ENCODE assay signal across 17 cellular contexts in the genomic region with DNA sequence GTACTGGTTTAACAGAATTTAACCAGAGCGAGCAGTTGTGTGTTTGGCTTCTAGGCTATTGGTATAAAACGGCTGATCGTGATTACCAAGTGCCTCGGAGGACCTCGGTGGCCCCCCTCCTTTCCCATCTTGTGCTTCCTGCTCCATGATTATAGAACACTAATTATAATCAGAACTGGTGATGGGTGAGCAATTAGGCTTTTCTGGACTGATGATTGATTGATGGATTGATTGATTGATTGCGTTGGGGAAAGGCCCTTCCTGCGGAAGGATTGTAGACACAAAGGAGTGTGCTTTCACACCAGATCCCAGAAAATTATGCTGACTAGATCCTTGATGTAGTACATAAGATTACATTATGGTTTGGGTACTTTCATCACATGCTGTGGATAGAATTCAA. TPM values are rescaled to one million over a fixed set of nuclear protein-coding genes. Genes with fewer than 3 reads are reported as not detected.
DNase-seq lines count a peak whose midpoint lies in the region; ATAC-seq, FAIRE-seq and TF ChIP-seq lines count a peak whose summit lies in the region.
"Had no signal": no experiment of that assay in that cellular context is flagged by ENCODE, and none has a peak within 500 bp of the region (broad histone marks: within the 10 kb centered on the region; RNA-seq: fewer than 3 reads in every experiment).

No MANE protein-coding gene starts in this region.

- ATAC-seq in T-helper 17 cell = no peak
- ATAC-seq: A549, GM12878 had no signal

- intact Hi-C loops in kidney (cut with DNase I) = no loop called here

- H2AFZ ChIP-seq in Loucy (ENCODE audit: low read length) (no peak overlapping the region), neural cell (ENCODE audit: low read depth, low read length) (no peak overlapping the region)

- no peak overlapping the region for H3K4me3 Mint-ChIP-seq in T-helper 17 cell
- H3K4me3 Mint-ChIP-seq: B cell; CD4-positive, CD25-positive, alpha-beta regulatory T cell had no signal

- H3K36me3 Mint-ChIP-seq in T-helper 17 cell (ENCODE audit: low read depth) = peaks cover 3% of the 10 kb centered on the region
- H3K36me3 Mint-ChIP-seq: CD4-positive, CD25-positive, alpha-beta regulatory T cell had no signal

- TF ChIP-seq CTCF in Loucy (conservative IDR thresholded peaks at IDR 0.05; ENCODE audit: low read length) = no peak
- no peak for TF ChIP-seq CTCF in neural cell (IDR thresholded peaks at IDR 0.05; ENCODE audit: poor library complexity, severe bottlenecking)
- TF ChIP-seq CTCF in kidney (IDR thresholded peaks at IDR 0.05; ENCODE audit: borderline replicate concordance, extremely low read depth, insufficient read depth) = no peak

- H3K27ac ChIP-seq in BLaER1 treated with 17β-estradiol and CSF1 and Interleukin-3, amounts not matched to agents 10 nM and 100 nM = no peak overlapping the region
- peak overlapping the region; percentile 27 for H3K27ac ChIP-seq in neural cell (ENCODE audit: low read length)
- no peak overlapping the region for H3K27ac ChIP-seq in kidney (ENCODE audit: low read depth in 2 of 2, low read length in 2 of 2)
- H3K27ac ChIP-seq: A549, KMS-11 had no signal

- TF ChIP-seq EP300 in neural cell (conservative IDR thresholded peaks at IDR 0.05; ENCODE audit: poor library complexity, severe bottlenecking) = peak; percentile 60

- peak overlapping the region; percentile 29 for H3K27ac Mint-ChIP-seq in T-helper 17 cell
- H3K27ac Mint-ChIP-seq: B cell; CD4-positive, CD25-positive, alpha-beta regulatory T cell had no signal

- DNase-seq in T-helper 17 cell = no peak
- no peak for DNase-seq in HPDE6-E6E7 (ENCODE audit: extremely low spot score)
- no peak for DNase-seq in kidney
- no peak for DNase-seq in pons (ENCODE audit: low spot score)
- DNase-seq: CD4-positive, CD25-positive, alpha-beta regulatory T cell; IMR-90; NCI-H2081 treated with DMSO at 0.1 percent for 48 hours; OCI-M1; Right ventricle myocardium superior had no signal

- H3K79me2 ChIP-seq in Loucy (ENCODE audit: insufficient read depth, low read length) = peaks cover 100% of the 10 kb centered on the region
- peaks cover 81% of the 10 kb centered on the region for H3K79me2 ChIP-seq in neural cell (replicated peaks; ENCODE audit: insufficient read depth, low read length)

- peaks cover 0 to 8% (median 0%) of the 10 kb centered on the region in 11 experiments; a peak in 2 of 22 replicates for H3K36me3 ChIP-seq in BLaER1 treated with 17β-estradiol and CSF1 and Interleukin-3, amounts not matched to agents 10 nM and 100 nM
- H3K36me3 ChIP-seq in Loucy (ENCODE audit: insufficient read depth, low read length) (peaks cover 16% of the 10 kb centered on the region; the same call in 1 of the 2 replicates), neural cell (ENCODE audit: insufficient read depth, low read length) (no peaks in the 10 kb centered on the region), kidney (ENCODE audit: control insufficient read depth in 1 of 2, insufficient read depth in 2 of 2, low read length in 2 of 2) (no peaks in the 10 kb centered on the region)
- H3K36me3 ChIP-seq: HAP-1 had no signal

- H3K9me2 ChIP-seq in Loucy (replicated peaks; ENCODE audit: low read depth, low read length) (no peaks in the 10 kb centered on the region), neural cell (ENCODE audit: insufficient read depth, low read length) (no peaks in the 10 kb centered on the region)

- peaks cover 24% of the 10 kb centered on the region for H3K27me3 Mint-ChIP-seq in T-helper 17 cell

- no peaks in the 10 kb centered on the region for H3F3A ChIP-seq in Loucy (ENCODE audit: low read depth)
- H3F3A ChIP-seq in neural cell (ENCODE audit: insufficient read depth, low read length, poor library complexity, severe bottlenecking) = peaks cover 3% of the 10 kb centered on the region

- TF ChIP-seq RAD21 in neural cell (conservative IDR thresholded peaks at IDR 0.05) = no peak

- H3K9ac ChIP-seq in BLaER1 treated with 17β-estradiol and CSF1 and Interleukin-3, amounts not matched to agents 10 nM and 100 nM = no peak overlapping the region
- H3K9ac ChIP-seq in Loucy (ENCODE audit: low read depth, low read length, poor library complexity, severe bottlenecking) (peak overlapping the region; percentile 14), neural cell (ENCODE audit: low read length) (peak overlapping the region; percentile 30), kidney (ENCODE audit: low read length in 2 of 2) (no peak overlapping the region)
- H3K9ac ChIP-seq: KMS-11 had no signal

- peak overlapping the region in 7 of 11 experiments; percentile 18 to 94 (median 37); a peak in 12 of 22 replicates for H3K4me2 ChIP-seq in BLaER1 treated with 17β-estradiol and CSF1 and Interleukin-3, amounts not matched to agents 10 nM and 100 nM
- peak overlapping the region; percentile 88 for H3K4me2 ChIP-seq in Loucy (ENCODE audit: low read depth, low read length, poor library complexity, severe bottlenecking)
- peak overlapping the region; percentile 45 for H3K4me2 ChIP-seq in neural cell (ENCODE audit: low read length)
- H3K4me2 ChIP-seq: A549, KMS-11 had no signal

- peaks cover 45% of the 10 kb centered on the region for H3K4me1 Mint-ChIP-seq in T-helper 17 cell

- H3K4me3 ChIP-seq in BLaER1 treated with 17β-estradiol and CSF1 and Interleukin-3, amounts not matched to agents 10 nM and 100 nM = no peak overlapping the region
- H3K4me3 ChIP-seq in Loucy (ENCODE audit: low read length, poor library complexity, severe bottlenecking) = peak overlapping the region; percentile 81
- peak overlapping the region; percentile 50 for H3K4me3 ChIP-seq in neural cell (ENCODE audit: low read length)
- H3K4me3 ChIP-seq in kidney (ENCODE audit: low read length in 2 of 2) = no peak overlapping the region
- H3K4me3 ChIP-seq: A549, GM12878, HAP-1 had no signal

- H3K4me1 ChIP-seq in BLaER1 treated with 17β-estradiol and CSF1 and Interleukin-3, amounts not matched to agents 10 nM and 100 nM = peaks cover 67 to 100% (median 97%) of the 10 kb centered on the region in 10 experiments
- H3K4me1 ChIP-seq in Loucy (ENCODE audit: insufficient read depth, low read length, poor library complexity, severe bottlenecking) (peaks cover 98% of the 10 kb centered on the region), kidney (ENCODE audit: control insufficient read depth in 1 of 2, insufficient read depth in 1 of 2, low read depth in 1 of 2, low read length in 2 of 2) (peaks cover 22 to 25% of the 10 kb centered on the region in 2 donors)
- H3K4me1 ChIP-seq: A549 had no signal

- peaks cover 31 to 100% (median 78%) of the 10 kb centered on the region in 11 experiments; a peak in 20 of 22 replicates for H4K20me1 ChIP-seq in BLaER1 treated with 17β-estradiol and CSF1 and Interleukin-3, amounts not matched to agents 10 nM and 100 nM
- peaks cover 100% of the 10 kb centered on the region for H4K20me1 ChIP-seq in Loucy (ENCODE audit: insufficient read depth, low read length, poor library complexity, severe bottlenecking)
- no peaks in the 10 kb centered on the region for H4K20me1 ChIP-seq in neural cell (ENCODE audit: insufficient read depth)

- no peaks in the 10 kb centered on the region for H3K27me3 ChIP-seq in BLaER1 treated with 17β-estradiol and CSF1 and Interleukin-3, amounts not matched to agents 10 nM and 100 nM
- H3K27me3 ChIP-seq in Loucy (ENCODE audit: insufficient read depth, low read length, poor library complexity, severe bottlenecking) (no peaks in the 10 kb centered on the region), neural cell (ENCODE audit: insufficient read depth, low read depth, low read length) (no peaks in the 10 kb centered on the region)

- no peak for FAIRE-seq in kidney (lab: Jason Lieb, UNC)
- FAIRE-seq: A549, GM12878 had no signal

- H3K9me3 ChIP-seq in BLaER1 treated with 17β-estradiol and CSF1 and Interleukin-3, amounts not matched to agents 10 nM and 100 nM (replicated peaks in 1 of 11) = no peaks in the 10 kb centered on the region
- no peaks in the 10 kb centered on the region for H3K9me3 ChIP-seq in Loucy (ENCODE audit: insufficient read depth, low read depth, low read length)
- no peaks in the 10 kb centered on the region for H3K9me3 ChIP-seq in T-helper 17 cell (ENCODE audit: control insufficient read depth, low read length, poor library complexity, severe bottlenecking)
- H3K9me3 ChIP-seq in neural cell (ENCODE audit: low read length) = no peaks in the 10 kb centered on the region
- H3K9me3 ChIP-seq in kidney (ENCODE audit: control insufficient read depth in 1 of 2, low read length in 2 of 2) = no peaks in the 10 kb centered on the region
- H3K9me3 ChIP-seq: A549, HAP-1 had no signal

TF ChIP-seq in neural cell, 6 proteins besides CTCF, POLR2A, EP300 and RAD21 (continues in another document):
- no peak for TF ChIP-seq SMC3 (conservative IDR thresholded peaks at IDR 0.05; ENCODE audit: poor library complexity)
- no peak for TF ChIP-seq EZH2 (IDR thresholded peaks at IDR 0.05; ENCODE audit: borderline replicate concordance, insufficient read depth, low read length, poor library complexity, severe bottlenecking)
- TF ChIP-seq TAF1 (IDR thresholded peaks at IDR 0.05; ENCODE audit: low read depth) = no peak
- no peak for TF ChIP-seq REST (IDR thresholded peaks at IDR 0.05; ENCODE audit: borderline replicate concordance)
- no peak for TF ChIP-seq MXI1 (conservative IDR thresholded peaks at IDR 0.05; ENCODE audit: poor library complexity, severe bottlenecking)

RNA-seq across cellular contexts. Expression of gene PELI2, which starts 8.3 kb away (rescaled TPM):
- total RNA-seq in T-helper 17 cell (10 to 100 TPM; 11.2 to 26.3 TPM), kidney (27.6 TPM)
- polyA plus RNA-seq in neural cell (4.5 and 5.3 TPM in 2 replicates), kidney (ENCODE audit: insufficient read depth, low read depth, low replicate concordance) (5.2 TPM)
- polyA minus RNA-seq in neural cell = 14.1 and 14.9 TPM in 2 replicates

Comparison
In these comparisons a context has a peak if more than half of its experiments do, and no peak if none do; other contexts are left out.
1. H3K4me2 ChIP-seq: peak in every context shown above with its lines; median percentile 88 in Loucy; 45 in neural cell; 37 in BLaER1 treated with 17β-estradiol and CSF1 and Interleukin-3, amounts not matched to agents 10 nM and 100 nM.
2. H3K4me3 ChIP-seq: peak in Loucy (single experiment) and neural cell (single experiment); none in BLaER1 treated with 17β-estradiol and CSF1 and Interleukin-3, amounts not matched to agents 10 nM and 100 nM (0 of 10) and kidney (0 of 2).
3. H3K9ac ChIP-seq: peak in Loucy (single experiment) and neural cell (single experiment); none in BLaER1 treated with 17β-estradiol and CSF1 and Interleukin-3, amounts not matched to agents 10 nM and 100 nM (0 of 11) and kidney (0 of 2).